ENCODE assay signal across 15 cellular contexts in genomic region chr18:10030816-10031541, GRCh38.
"Had no signal": no experiment of that assay in that cellular context is flagged by ENCODE, and none has a peak within 500 bp of the region (broad histone marks: within the 10 kb centered on the region; RNA-seq: fewer than 3 reads in every experiment).

No MANE protein-coding gene starts in this region.

- H3K36me3 Mint-ChIP-seq: activated naive CD8-positive, alpha-beta T cell treated with anti-CD3 and anti-CD28 coated beads, Interleukin-2, amount 10 ng/mL, durations not matched to agents 7 days and 5 days; stimulated activated effector memory CD8-positive, alpha-beta T cell treated with anti-CD3 and anti-CD28 coated beads, Interleukin-12 subunit alpha, Interleukin-12 subunit beta, amount 100 ng/mL, for 72 hours had no signal

- H3K9me3 ChIP-seq: body of pancreas had no signal

- DNase-seq: activated CD4-positive, alpha-beta T cell treated with anti-CD3 and anti-CD28 coated beads, Interleukin-2, amount 10 ng/mL, durations not matched to agents 7 days and 5 days; activated CD8-positive, alpha-beta T cell treated with anti-CD3 and anti-CD28 coated beads, Interleukin-2, amount 10 ng/mL, durations not matched to agents 7 days and 5 days; activated naive CD4-positive, alpha-beta T cell treated with Interleukin-2 at 50 U/mL for 16 hours; activated naive CD8-positive, alpha-beta T cell treated with anti-CD3 and anti-CD28 coated beads, Interleukin-2, amount 10 ng/mL, durations not matched to agents 7 days and 5 days; activated T-cell treated with anti-CD3 and anti-CD28 coated beads, Interleukin-2, amount 50 U/mL, for 24 hours; body of pancreas; erythroblast; right cardiac atrium; SIG-M5; stimulated activated CD4-positive, alpha-beta T cell treated with anti-CD3 and anti-CD28 coated beads, Interleukin-4, amount 100 ng/mL, for 24 hours had no signal

- H3K4me1 Mint-ChIP-seq: stimulated activated effector memory CD8-positive, alpha-beta T cell treated with anti-CD3 and anti-CD28 coated beads, Interleukin-12 subunit alpha, Interleukin-12 subunit beta, amount 100 ng/mL, for 72 hours had no signal

- H3K27me3 ChIP-seq: body of pancreas had no signal

- H3K27ac ChIP-seq: body of pancreas had no signal

- H3K27ac Mint-ChIP-seq: activated CD4-positive, alpha-beta T cell treated with anti-CD3 and anti-CD28 coated beads, Interleukin-2, amount 10 ng/mL, durations not matched to agents 7 days and 5 days; activated CD8-positive, alpha-beta T cell treated with anti-CD3 and anti-CD28 coated beads, Interleukin-2, amount 10 ng/mL, durations not matched to agents 7 days and 5 days; activated naive CD8-positive, alpha-beta T cell treated with anti-CD3 and anti-CD28 coated beads, Interleukin-2, amount 10 ng/mL, durations not matched to agents 7 days and 5 days; activated T-cell treated with anti-CD3 and anti-CD28 coated beads, Interleukin-2, amount 50 U/mL, for 24 hours; activated T-helper 2 cell treated with anti-CD3 and anti-CD28 coated beads, Interferon-gamma antibody, Interleukin-2, Interleukin-4, amounts not matched to agents 10 μg/mL and 5 μg/mL and 100 μg/mL, durations not matched to agents 14 hours and 24 hours and 36 hours; stimulated activated effector memory CD8-positive, alpha-beta T cell treated with anti-CD3 and anti-CD28 coated beads, Interleukin-12 subunit alpha, Interleukin-12 subunit beta, amount 100 ng/mL, for 72 hours; T-helper 1 cell treated with Interleukin-12 subunit alpha and Interleukin-12 subunit beta and Interleukin-4 antibody, amounts not matched to agents 30 μg/mL and 1 μg/mL, for 36 hours had no signal

- H3K4me3 Mint-ChIP-seq: activated CD4-positive, alpha-beta T cell treated with anti-CD3 and anti-CD28 coated beads, Interleukin-2, amount 10 ng/mL, durations not matched to agents 7 days and 5 days; activated CD8-positive, alpha-beta T cell treated with anti-CD3 and anti-CD28 coated beads, Interleukin-2, amount 10 ng/mL, durations not matched to agents 7 days and 5 days; activated naive CD8-positive, alpha-beta T cell treated with anti-CD3 and anti-CD28 coated beads, Interleukin-2, amount 10 ng/mL, durations not matched to agents 7 days and 5 days; activated T-cell treated with anti-CD3 and anti-CD28 coated beads, Interleukin-2, amount 50 U/mL, for 24 hours; stimulated activated effector memory CD8-positive, alpha-beta T cell treated with anti-CD3 and anti-CD28 coated beads, Interleukin-12 subunit alpha, Interleukin-12 subunit beta, amount 100 ng/mL, for 72 hours; T-helper 1 cell treated with Interleukin-12 subunit alpha and Interleukin-12 subunit beta and Interleukin-4 antibody, amounts not matched to agents 30 μg/mL and 1 μg/mL, for 36 hours had no signal

- H3K4me3 ChIP-seq: body of pancreas, smooth muscle cell had no signal

- ATAC-seq: activated CD4-positive, CD25-positive, alpha-beta regulatory T cell treated with anti-CD3 and anti-CD28 coated beads, Interleukin-2, amount 50 U/mL, for 24 hours; activated CD8-positive, alpha-beta T cell treated with anti-CD3 and anti-CD28 coated beads, Interleukin-2, amount 10 ng/mL, durations not matched to agents 7 days and 5 days; body of pancreas; right cardiac atrium; stimulated activated effector memory CD8-positive, alpha-beta T cell treated with anti-CD3 and anti-CD28 coated beads, Interleukin-12 subunit alpha, Interleukin-12 subunit beta, amount 100 ng/mL, for 72 hours had no signal

- H3K9me3 Mint-ChIP-seq: activated CD4-positive, alpha-beta T cell treated with anti-CD3 and anti-CD28 coated beads, Interleukin-2, amount 10 ng/mL, durations not matched to agents 7 days and 5 days; activated naive CD8-positive, alpha-beta T cell treated with anti-CD3 and anti-CD28 coated beads, Interleukin-2, amount 10 ng/mL, durations not matched to agents 7 days and 5 days; activated T-cell treated with anti-CD3 and anti-CD28 coated beads, Interleukin-2, amount 50 U/mL, for 24 hours; activated T-helper 2 cell treated with anti-CD3 and anti-CD28 coated beads, Interferon-gamma antibody, Interleukin-2, Interleukin-4, amounts not matched to agents 10 μg/mL and 5 μg/mL and 100 μg/mL, durations not matched to agents 14 hours and 24 hours and 36 hours; stimulated activated effector memory CD8-positive, alpha-beta T cell treated with anti-CD3 and anti-CD28 coated beads, Interleukin-12 subunit alpha, Interleukin-12 subunit beta, amount 100 ng/mL, for 72 hours; T-helper 1 cell treated with Interleukin-12 subunit alpha and Interleukin-12 subunit beta and Interleukin-4 antibody, amounts not matched to agents 30 μg/mL and 1 μg/mL, for 36 hours had no signal
